In the genomic region with DNA sequence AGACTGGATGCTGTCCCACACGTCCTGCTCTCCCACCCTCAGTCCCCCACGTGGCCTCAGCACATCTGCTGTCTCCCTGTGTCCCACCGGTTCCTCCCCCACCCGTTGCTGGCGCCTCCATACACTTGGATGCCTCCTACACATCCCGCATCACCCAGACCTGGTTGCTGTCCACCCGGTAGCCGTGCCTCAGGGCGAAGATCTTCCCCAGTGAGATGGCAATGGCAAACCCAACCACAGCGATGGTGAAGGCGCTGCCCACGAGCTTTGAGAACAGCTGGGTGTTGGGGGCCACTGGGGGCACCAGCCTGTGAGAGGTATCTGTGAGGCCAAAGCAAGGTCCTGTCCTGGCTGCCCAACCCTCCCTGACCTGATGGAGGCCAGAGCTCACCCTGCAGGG, we compare ENCODE assay signal across 1 cellular context.
TF ChIP-seq lines count a peak whose summit lies in the region.

No MANE protein-coding gene starts in this region.

TF ChIP-seq in HepG2, 621 proteins besides CTCF, POLR2A, EP300 and RAD21:
- no peak for TF ChIP-seq MED13 (CRISPR knock-in tag; IDR thresholded peaks at IDR 0.05)
- TF ChIP-seq PAX8 (CRISPR knock-in tag; IDR thresholded peaks at IDR 0.05; ENCODE audit: borderline replicate concordance) = no peak
- TF ChIP-seq TSC22D2 (CRISPR knock-in tag; IDR thresholded peaks at IDR 0.05; ENCODE audit: borderline replicate concordance) = no peak
- no peak for TF ChIP-seq PAF1 (CRISPR knock-in tag; IDR thresholded peaks at IDR 0.05)
- no peak for TF ChIP-seq ZNF143 (CRISPR knock-in tag; IDR thresholded peaks at IDR 0.05)
- TF ChIP-seq GABPA (IDR thresholded peaks at IDR 0.05; ENCODE audit: low read depth, low read length) = no peak
- no peak for TF ChIP-seq GABPA (CRISPR knock-in tag; IDR thresholded peaks at IDR 0.05; ENCODE audit: low read depth)
- no peak for TF ChIP-seq ZFP82 (CRISPR knock-in tag; IDR thresholded peaks at IDR 0.05; ENCODE audit: borderline replicate concordance)
- TF ChIP-seq ZFP36L2 (CRISPR knock-in tag; IDR thresholded peaks at IDR 0.05) = no peak
- TF ChIP-seq ZNF432 (CRISPR knock-in tag; IDR thresholded peaks at IDR 0.05; ENCODE audit: borderline replicate concordance) = no peak
- no peak for TF ChIP-seq ZNF891 (CRISPR knock-in tag; IDR thresholded peaks at IDR 0.05)
- TF ChIP-seq SP5 (CRISPR knock-in tag; IDR thresholded peaks at IDR 0.05; ENCODE audit: borderline replicate concordance, low read depth) = no peak
- TF ChIP-seq PTBP1 (IDR thresholded peaks at IDR 0.05; ENCODE audit: low read depth, low read length, poor library complexity, severe bottlenecking) = no peak
TF ChIP-seq in HepG2: peak in this region for 0.
